Comparison of ENCODE assay signal across 8 cellular contexts in the genomic region with DNA sequence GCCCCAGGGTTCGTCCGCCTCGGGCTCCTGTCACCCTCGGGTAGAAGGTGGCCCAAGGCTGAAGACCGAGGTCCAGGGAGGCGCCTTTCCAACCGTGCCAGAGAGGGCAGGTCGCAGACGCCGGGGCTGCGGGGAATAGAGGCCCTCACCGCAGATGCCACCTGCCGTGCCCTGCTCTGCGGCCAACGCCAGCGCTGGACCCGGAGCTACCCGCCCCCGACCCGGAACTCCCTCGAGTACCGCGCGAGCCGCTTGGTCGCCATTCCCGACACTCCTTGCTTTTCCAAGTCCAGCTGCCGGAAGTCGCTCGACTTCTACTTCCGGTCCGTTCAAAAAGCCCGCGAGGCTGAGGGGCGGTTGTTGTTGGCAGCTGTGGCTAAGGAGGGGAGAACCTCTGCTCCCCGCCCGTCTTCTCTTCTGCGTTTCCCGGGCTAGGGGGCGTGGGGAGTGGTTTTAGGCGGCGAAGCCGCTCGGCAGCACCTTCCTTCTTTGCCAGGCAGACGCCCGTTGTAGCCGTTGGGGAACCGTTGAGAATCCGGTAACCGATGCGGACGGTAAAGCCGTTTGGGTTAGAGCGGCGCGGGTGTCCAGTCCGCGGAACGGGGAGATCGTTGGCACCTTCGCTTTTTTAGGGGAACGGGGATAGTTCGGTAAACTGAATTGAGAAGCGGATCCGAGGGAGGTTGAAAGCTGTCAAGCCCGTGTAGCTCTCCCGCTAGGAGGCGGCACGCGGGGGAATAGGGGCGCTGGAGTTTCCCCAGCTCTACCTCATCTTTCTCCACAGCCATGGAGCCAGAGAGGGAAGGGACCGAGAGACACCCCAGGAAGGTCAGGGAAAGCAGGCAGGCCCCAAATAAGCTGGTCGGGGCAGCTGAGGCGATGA. TPM values are rescaled to one million over a fixed set of nuclear protein-coding genes. Genes with fewer than 3 reads are reported as not detected.
DNase-seq lines count a peak whose midpoint lies in the region; ATAC-seq and TF ChIP-seq lines count a peak whose summit lies in the region.

A gene with protein sequence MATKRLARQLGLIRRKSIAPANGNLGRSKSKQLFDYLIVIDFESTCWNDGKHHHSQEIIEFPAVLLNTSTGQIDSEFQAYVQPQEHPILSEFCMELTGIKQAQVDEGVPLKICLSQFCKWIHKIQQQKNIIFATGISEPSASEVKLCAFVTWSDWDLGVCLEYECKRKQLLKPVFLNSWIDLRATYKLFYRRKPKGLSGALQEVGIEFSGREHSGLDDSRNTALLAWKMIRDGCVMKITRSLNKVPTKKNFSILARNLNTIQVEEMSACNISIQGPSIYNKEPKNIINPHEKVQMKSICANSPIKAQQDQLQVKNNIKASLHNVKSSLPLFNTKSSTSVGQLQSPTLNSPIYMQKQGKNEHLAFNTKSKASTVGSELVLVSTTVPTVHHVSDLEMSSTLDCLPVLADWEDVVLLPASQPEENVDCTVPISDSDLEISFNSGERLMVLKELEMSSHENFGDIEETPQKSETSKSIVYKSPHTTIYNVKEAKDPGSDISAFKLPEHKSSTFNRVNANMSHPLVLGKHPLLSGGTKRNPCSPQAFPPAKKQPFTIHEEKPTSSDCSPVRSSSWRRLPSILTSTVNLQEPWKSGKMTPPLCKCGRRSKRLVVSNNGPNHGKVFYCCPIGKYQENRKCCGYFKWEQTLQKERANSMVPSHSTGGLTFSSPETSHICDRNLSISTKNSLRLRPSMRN (minus strand): TSS at position 305 of the 883 bp plus-strand sequence. CDS start 42 bp downstream, at position 263.
A gene with protein sequence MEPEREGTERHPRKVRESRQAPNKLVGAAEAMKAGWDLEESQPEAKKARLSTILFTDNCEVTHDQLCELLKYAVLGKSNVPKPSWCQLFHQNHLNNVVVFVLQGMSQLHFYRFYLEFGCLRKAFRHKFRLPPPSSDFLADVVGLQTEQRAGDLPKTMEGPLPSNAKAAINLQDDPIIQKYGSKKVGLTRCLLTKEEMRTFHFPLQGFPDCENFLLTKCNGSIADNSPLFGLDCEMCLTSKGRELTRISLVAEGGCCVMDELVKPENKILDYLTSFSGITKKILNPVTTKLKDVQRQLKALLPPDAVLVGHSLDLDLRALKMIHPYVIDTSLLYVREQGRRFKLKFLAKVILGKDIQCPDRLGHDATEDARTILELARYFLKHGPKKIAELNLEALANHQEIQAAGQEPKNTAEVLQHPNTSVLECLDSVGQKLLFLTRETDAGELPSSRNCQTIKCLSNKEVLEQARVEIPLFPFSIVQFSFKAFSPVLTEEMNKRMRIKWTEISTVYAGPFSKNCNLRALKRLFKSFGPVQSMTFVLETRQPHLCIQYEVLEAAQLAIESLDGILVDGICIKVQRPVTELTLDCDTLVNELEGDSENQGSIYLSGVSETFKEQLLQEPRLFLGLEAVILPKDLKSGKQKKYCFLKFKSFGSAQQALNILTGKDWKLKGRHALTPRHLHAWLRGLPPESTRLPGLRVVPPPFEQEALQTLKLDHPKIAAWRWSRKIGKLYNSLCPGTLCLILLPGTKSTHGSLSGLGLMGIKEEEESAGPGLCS (plus strand): TSS at position 360 of the 883 bp plus-strand sequence. CDS start 427 bp downstream, at position 787.

- CTCF ChIA-PET in RWPE1 (lab: Yijun Ruan, JAX): interaction anchor here (0.6 to 1.2 kb wide), 6 partner anchors 9 to 1271 kb away, joined by 3 to 6 read pairs (median 4); partner anchors contain the start of genes DCUN1D3 and LYRM1

- peak within 1 kb of the TSS; percentile 76 for H3K4me2 ChIP-seq in GM23248 (ENCODE audit: unreplicated experiment)

- H3F3A ChIP-seq in GM23248 (ENCODE audit: insufficient read depth): peaks cover 21% of the 10 kb centered on the region

- H3K27ac ChIP-seq in GM23248: peak within 1 kb of the TSS; percentile 69
- peak within 1 kb of the TSS; percentile 98 for H3K27ac ChIP-seq in RWPE1

- DNase-seq in Daoy (ENCODE audit: low read depth): peak; percentile 96
- DNase-seq in GM23248: peak; percentile 95
- DNase-seq in RWPE1 (ENCODE audit: low spot score): peak; percentile 90
- DNase-seq in fibroblast of peridontal ligament (ENCODE audit: extremely low read depth): peak; percentile 93
- DNase-seq in natural killer cell: peak; percentile 66
- DNase-seq in stimulated activated naive CD4-positive, alpha-beta T cell (lab: John Stamatoyannopoulos, UW): peak; percentile 50 to 76 (median 62)

- peaks cover 8% of the 10 kb centered on the region for H3K36me3 Mint-ChIP-seq in activated T-helper 17 cell treated with anti-CD3 and anti-CD28 coated beads, Interleukin-2, amount 50 U/mL, for 72 hours (ENCODE audit: low read depth)
- no peaks in the 10 kb centered on the region for H3K36me3 Mint-ChIP-seq in natural killer cell

- H3K4me3 Mint-ChIP-seq in activated T-helper 17 cell treated with anti-CD3 and anti-CD28 coated beads, Interleukin-2, amount 50 U/mL, for 72 hours: peak within 1 kb of the TSS; percentile 93
- H3K4me3 Mint-ChIP-seq in natural killer cell: peak within 1 kb of the TSS; percentile 99

- H2AFZ ChIP-seq in GM23248: peak within 1 kb of the TSS; percentile 96

- no peaks in the 10 kb centered on the region for H3K27me3 ChIP-seq in GM23248 (replicated peaks; ENCODE audit: insufficient read depth)

- H3K9me3 ChIP-seq in GM23248 (ENCODE audit: low read depth): no peaks in the 10 kb centered on the region

- H3K4me1 ChIP-seq in GM23248 (ENCODE audit: insufficient read depth): peaks cover 12% of the 10 kb centered on the region; the same call in 1 of the 2 replicates

- no peaks in the 10 kb centered on the region for H3K9me2 ChIP-seq in GM23248 (ENCODE audit: insufficient read depth)

- H4K20me1 ChIP-seq in GM23248 (ENCODE audit: insufficient read depth): no peaks in the 10 kb centered on the region

- peak; percentile 87 for ATAC-seq in activated T-helper 17 cell treated with anti-CD3 and anti-CD28 coated beads, Interleukin-2, amount 50 U/mL, for 72 hours (replicated peaks)
- peak; percentile 79 to 86 (median 84) for ATAC-seq in natural killer cell

- peak; percentile 51 for TF ChIP-seq CTCF in LNCAP (IDR thresholded peaks at IDR 0.05)
- peak; percentile 55 for TF ChIP-seq CTCF in RWPE1 (conservative IDR thresholded peaks at IDR 0.05; ENCODE audit: low read depth)
- no peak for TF ChIP-seq CTCF in natural killer cell (IDR thresholded peaks at IDR 0.05)

- in situ Hi-C loops in GM23248 (cut with MboI): no loop called here

- H3K36me3 ChIP-seq in GM23248 (ENCODE audit: low read depth): no peaks in the 10 kb centered on the region

- intact Hi-C loops in natural killer cell (cut with micrococcal nuclease): loop anchor here (1.0 kb wide), 1 partner anchor 65 kb away; the partner anchor contains the start of gene THUMPD1

- H3K9ac ChIP-seq in GM23248: peak within 1 kb of the TSS; percentile 80

- peaks cover 7% of the 10 kb centered on the region; the same call in 1 of the 2 replicates for H3K79me2 ChIP-seq in GM23248 (ENCODE audit: insufficient read depth)

- H3K4me1 Mint-ChIP-seq in activated T-helper 17 cell treated with anti-CD3 and anti-CD28 coated beads, Interleukin-2, amount 50 U/mL, for 72 hours: no peaks in the 10 kb centered on the region
- H3K4me1 Mint-ChIP-seq in natural killer cell: peaks cover 25% of the 10 kb centered on the region in 2 donors

- H3K4me3 ChIP-seq in GM23248: peak within 1 kb of the TSS; percentile 91

- no peaks in the 10 kb centered on the region for H3K27me3 Mint-ChIP-seq in activated T-helper 17 cell treated with anti-CD3 and anti-CD28 coated beads, Interleukin-2, amount 50 U/mL, for 72 hours
- H3K27me3 Mint-ChIP-seq in natural killer cell (ENCODE audit: low read depth in 2 of 2): no peaks in the 10 kb centered on the region

- POLR2A ChIA-PET in RWPE1 (lab: Yijun Ruan, JAX; ENCODE audit: low non-redundant PET): interaction anchor here (0.6 to 0.7 kb wide), 3 partner anchors 19 to 282 kb away, joined by 4 to 13 read pairs (median 9); no protein-coding TSS in a partner anchor

- H3K9me3 Mint-ChIP-seq in activated T-helper 17 cell treated with anti-CD3 and anti-CD28 coated beads, Interleukin-2, amount 50 U/mL, for 72 hours: no peaks in the 10 kb centered on the region
- H3K9me3 Mint-ChIP-seq in natural killer cell: no peaks in the 10 kb centered on the region

- WGBS in GM23248 (ENCODE audit: low coverage in 1 of 2, low lambda C conversion rate in 2 of 2, missing lambda C conversion rate in 2 of 2), 2 experiments: 1 to 2% methylated on average over 70 to 73 of the region's 74 CpGs

- peak within 1 kb of the TSS; percentile 96 for H3K27ac Mint-ChIP-seq in activated T-helper 17 cell treated with anti-CD3 and anti-CD28 coated beads, Interleukin-2, amount 50 U/mL, for 72 hours
- H3K27ac Mint-ChIP-seq in natural killer cell: peak within 1 kb of the TSS; percentile 94 to 97

RNA-seq across cellular contexts. Expression of the first gene that starts in this region (rescaled TPM):
- total RNA-seq in Daoy (2014; rRNA removed; shearing (Covaris generic)): 20.2 and 20.5 TPM in 2 replicates
- total RNA-seq in GM23248 (2014; rRNA removed; shearing (Covaris generic)): 13.2 and 20.2 TPM in 2 replicates
- polyA plus RNA-seq in GM23248 (2016; fragmentation: Nextera tagmentation; extraction: Ambion mirVana): 12.9 and 13.6 TPM in 2 replicates
- 10 to 100 TPM; 18.1 to 21.8 TPM for total RNA-seq in activated T-helper 17 cell treated with anti-CD3 and anti-CD28 coated beads, Interleukin-2, amount 50 U/mL, for 72 hours
- 1 to 10 TPM; 2.4 to 3.5 (median 2.8) TPM for total RNA-seq in natural killer cell

RNA-seq across cellular contexts. Expression of the second gene that starts in this region (rescaled TPM):
- 4.7 and 17.3 TPM in 2 replicates for total RNA-seq in Daoy (2014; rRNA removed; shearing (Covaris generic))
- total RNA-seq in GM23248 (2014; rRNA removed; shearing (Covaris generic)): 7.0 and 11.0 TPM in 2 replicates
- polyA plus RNA-seq in GM23248 (2016; fragmentation: Nextera tagmentation; extraction: Ambion mirVana): 3.4 and 3.5 TPM in 2 replicates
- 10 to 100 TPM in 1 of 2 donors, 1 to 10 TPM in 1; 9.7 to 11.4 TPM for total RNA-seq in activated T-helper 17 cell treated with anti-CD3 and anti-CD28 coated beads, Interleukin-2, amount 50 U/mL, for 72 hours
- total RNA-seq in natural killer cell: 1 to 10 TPM; 1.5 to 6.0 (median 1.7) TPM

Comparison
In these comparisons a context has a peak if more than half of its experiments do, and no peak if none do; other contexts are left out.
1. Peak in every context shown above with its lines: DNase-seq, ATAC-seq, H3K4me3 ChIP-seq and H3K27ac ChIP-seq.